In genomic region chr7:69849268-69849667, GRCh38 we compare ENCODE assay signal across 21 cellular contexts.
DNase-seq lines count a peak whose midpoint lies in the region; ATAC-seq, FAIRE-seq and TF ChIP-seq lines count a peak whose summit lies in the region.
"Had no signal": no experiment of that assay in that cellular context is flagged by ENCODE, and none has a peak within 500 bp of the region (broad histone marks: within the 10 kb centered on the region; RNA-seq: fewer than 3 reads in every experiment).

No MANE protein-coding gene starts in this region.

- CTCF ChIA-PET in HepG2 (lab: Yijun Ruan, JAX; ENCODE audit: low intra/inter-chr PET ratio, low total read pairs), result no interaction called here

- no TSS peak for BruUV-seq in HepG2 (replicated peaks; lab: Mats Ljungman, UMichigan)

- POLR2A ChIA-PET in HepG2 (lab: Yijun Ruan, JAX), result no interaction called here

- H3K9me3 ChIP-seq in HepG2 (ENCODE audit: low read length) (no peaks in the 10 kb centered on the region), right lobe of liver (no peaks in the 10 kb centered on the region), adrenal gland (replicated peaks in 1 of 3) (no peaks in the 10 kb centered on the region)
- H3K9me3 ChIP-seq: Caco-2 had no signal

- intact Hi-C loops in HepG2 (cut with micrococcal nuclease; ENCODE audit: unreplicated experiment), result no loop called here
- intact Hi-C loops in right lobe of liver (cut with DNase I), result no loop called here
- intact Hi-C loops in adrenal gland (cut with DNase I), result no loop called here

- H3K9ac ChIP-seq in HepG2 (ENCODE audit: insufficient read depth, low read depth, low read length), result no peak overlapping the region

- no peaks in the 10 kb centered on the region for H4K20me1 ChIP-seq in HepG2 (ENCODE audit: insufficient read depth, low read length)

- H3K27me3 ChIP-seq in HepG2 (ENCODE audit: control insufficient read depth in 1 of 2, insufficient read depth in 2 of 2, low read length in 2 of 2) (no peaks in the 10 kb centered on the region), right lobe of liver (no peaks in the 10 kb centered on the region), adrenal gland (no peaks in the 10 kb centered on the region)

- no peak overlapping the region for H2AFZ ChIP-seq in HepG2 (ENCODE audit: low read length)

- WGBS in HepG2 (ENCODE audit: low lambda C conversion rate), result 26% methylated on average over 2 of the region's 2 CpGs
- 36% methylated on average over 2 of the region's 2 CpGs for WGBS in right lobe of liver (ENCODE audit: insufficient coverage, low coverage, low lambda C conversion rate, missing lambda C conversion rate)
- WGBS in adrenal gland, 4 donors, result 67 to 79% (median 71%) methylated on average over 2 of the region's 2 CpGs

- H3K4me1 ChIP-seq in HepG2 (ENCODE audit: insufficient read depth, low read length), result no peaks in the 10 kb centered on the region
- H3K4me1 ChIP-seq in right lobe of liver, result no peaks in the 10 kb centered on the region
- H3K4me1 ChIP-seq in adrenal gland (replicated peaks in 1 of 2), result peaks cover 0 to 8% of the 10 kb centered on the region in 2 donors
- H3K4me1 ChIP-seq: Caco-2 had no signal

- H3K79me2 ChIP-seq in HepG2 (ENCODE audit: insufficient read depth, low read length), result no peaks in the 10 kb centered on the region

- H3K4me3 ChIP-seq in HepG2 (replicated peaks in 1 of 3; ENCODE audit: insufficient read depth in 1 of 3, low read depth in 2 of 3, low read length in 3 of 3) (no peak overlapping the region), right lobe of liver (no peak overlapping the region), adrenal gland (no peak overlapping the region)

- TF ChIP-seq RAD21 in HepG2 (CRISPR knock-in tag; IDR thresholded peaks at IDR 0.05), result no peak

- TF ChIP-seq CTCF in HepG2 (CRISPR knock-in tag; IDR thresholded peaks at IDR 0.05) (no peak), right lobe of liver (IDR thresholded peaks at IDR 0.05) (no peak), adrenal gland (IDR thresholded peaks at IDR 0.05) (no peak)

- no peak for DNase-seq in HepG2 (ENCODE audit: low spot score)
- DNase-seq in right lobe of liver, result no peak
- DNase-seq in MV-4-11 (lab: John Stamatoyannopoulos, UW), result peak; percentile 65
- DNase-seq in SKM-1 treated with dmso at 0.1 percent for 144 hours (lab: John Stamatoyannopoulos, UW; ENCODE audit: unreplicated experiment), result peak; percentile 70
- DNase-seq in activated CD4-positive, CD25-positive, alpha-beta regulatory T cell treated with anti-CD3 and anti-CD28 coated beads, Interleukin-2, amount 50 U/mL, for 72 hours, result no peak
- DNase-seq in adrenal gland, result no peak
- DNase-seq: ACHN; Caco-2; CD4-positive, alpha-beta T cell; GOT3; H7; HFFc6; IMR-90 had no signal

- no peak for TF ChIP-seq EP300 in HepG2 (IDR thresholded peaks at IDR 0.05; ENCODE audit: low read depth in 2 of 2, low read length in 2 of 2)
- TF ChIP-seq EP300 in HepG2 (CRISPR knock-in tag; IDR thresholded peaks at IDR 0.05; ENCODE audit: borderline replicate concordance), result no peak

- no peak for TF ChIP-seq POLR2A in HepG2 (IDR thresholded peaks at IDR 0.05; ENCODE audit: insufficient read depth in 1 of 2, low read depth in 2 of 2, low read length in 2 of 2)
- TF ChIP-seq POLR2A in right lobe of liver (IDR thresholded peaks at IDR 0.05), result no peak
- TF ChIP-seq POLR2A in adrenal gland (IDR thresholded peaks at IDR 0.05), result no peak

- H3K27ac ChIP-seq in HepG2 (ENCODE audit: extremely low read length, insufficient read depth, low read length) (no peak overlapping the region), right lobe of liver (no peak overlapping the region), adrenal gland (no peak overlapping the region)
- H3K27ac ChIP-seq: C4-2B, HL-60 had no signal

- in situ Hi-C loops in HepG2 (cut with HindIII; ENCODE audit: extremely low pct_ligation_motif_present, low pct_unique_long_range_greater_than_20kb), result no loop called here

- ATAC-seq in HepG2 (no peak), right lobe of liver (no peak), GM18517 (IDR thresholded peaks at IDR 0.05; ENCODE audit: unreplicated experiment) (no peak)
- ATAC-seq: HCT116 had no signal

- FAIRE-seq in HepG2 (lab: Jason Lieb, UNC), result no peak
- FAIRE-seq: A204.1, D721Med, G401.6, GM12892 had no signal

- H3K36me3 ChIP-seq in HepG2 (replicated peaks in 1 of 2; ENCODE audit: control insufficient read depth in 1 of 2, insufficient read depth in 2 of 2, low read length in 2 of 2) (no peaks in the 10 kb centered on the region), right lobe of liver (no peaks in the 10 kb centered on the region), adrenal gland (replicated peaks in 1 of 2) (no peaks in the 10 kb centered on the region)

- no peak overlapping the region for H3K4me2 ChIP-seq in HepG2 (ENCODE audit: low read depth, low read length)

TF ChIP-seq in HepG2, 621 proteins besides CTCF, POLR2A, EP300 and RAD21:
- no peak for TF ChIP-seq ZSCAN22 (CRISPR knock-in tag; IDR thresholded peaks at IDR 0.05)
- TF ChIP-seq CREB3 (CRISPR knock-in tag; IDR thresholded peaks at IDR 0.05), result no peak
- peak; percentile 22; the same call in 1 of the 2 replicates for TF ChIP-seq FOXA3 (CRISPR knock-in tag; IDR thresholded peaks at IDR 0.05)
- no peak for TF ChIP-seq ZNF451 (CRISPR knock-in tag; IDR thresholded peaks at IDR 0.05)
- TF ChIP-seq FUBP1 (CRISPR knock-in tag; IDR thresholded peaks at IDR 0.05; ENCODE audit: borderline replicate concordance), result no peak
- TF ChIP-seq ZNF768 (CRISPR knock-in tag; IDR thresholded peaks at IDR 0.05), result no peak
- no peak for TF ChIP-seq ZNF317 (CRISPR knock-in tag; IDR thresholded peaks at IDR 0.05)
- TF ChIP-seq ATF4 (CRISPR knock-in tag; IDR thresholded peaks at IDR 0.05), result peak in 1 of 2 experiments; percentile 59; a peak in 2 of 4 replicates
- TF ChIP-seq HES4 (CRISPR knock-in tag; IDR thresholded peaks at IDR 0.05; ENCODE audit: borderline replicate concordance), result no peak
- TF ChIP-seq GMEB2 (CRISPR knock-in tag; IDR thresholded peaks at IDR 0.05; ENCODE audit: low read depth), result no peak
- no peak for TF ChIP-seq ZNF766 (CRISPR knock-in tag; IDR thresholded peaks at IDR 0.05; ENCODE audit: borderline replicate concordance)
- no peak for TF ChIP-seq ZNF160 (CRISPR knock-in tag; IDR thresholded peaks at IDR 0.05)
- no peak for TF ChIP-seq FIP1L1 (IDR thresholded peaks at IDR 0.05; ENCODE audit: borderline replicate concordance, insufficient read depth, low read depth, low read length)
- no peak for TF ChIP-seq PAF1 (CRISPR knock-in tag; IDR thresholded peaks at IDR 0.05)
- TF ChIP-seq SRSF1 (optimal IDR thresholded peaks at IDR 0.05; ENCODE audit: low read depth, low read length), result no peak
- no peak for TF ChIP-seq ZNF33B (CRISPR knock-in tag; IDR thresholded peaks at IDR 0.05)
- TF ChIP-seq ZFAT (CRISPR knock-in tag; conservative IDR thresholded peaks at IDR 0.05), result no peak
- TF ChIP-seq FOXC1 (CRISPR knock-in tag; IDR thresholded peaks at IDR 0.05; ENCODE audit: borderline replicate concordance), result no peak

Comparison
In these comparisons a context has a peak if more than half of its experiments do, and no peak if none do; other contexts are left out.
1. DNase-seq: peak in MV-4-11 (single experiment) and SKM-1 treated with dmso at 0.1 percent for 144 hours (single experiment); none in HepG2 (single experiment), right lobe of liver (0 of 3), activated CD4-positive, CD25-positive, alpha-beta regulatory T cell treated with anti-CD3 and anti-CD28 coated beads, Interleukin-2, amount 50 U/mL, for 72 hours (single experiment) and adrenal gland (0 of 7).